ENCODE assay signal across 8 cellular contexts in genomic region chr2:75646583-75647425, GRCh38. TPM values are rescaled to one million over a fixed set of nuclear protein-coding genes. Genes with fewer than 3 reads are reported as not detected.
DNase-seq lines count a peak whose midpoint lies in the region; ATAC-seq and TF ChIP-seq lines count a peak whose summit lies in the region.

Gene MRPL19 (plus strand): TSS chr2:75646783. CDS start chr2:75646808, 25 bp downstream.

- TF ChIP-seq CTCF in OCI-LY7 (conservative IDR thresholded peaks at IDR 0.05; ENCODE audit: low read length), result no peak

- H4K20me1 ChIP-seq in OCI-LY7 (ENCODE audit: insufficient read depth, low read length), result no peaks in the 10 kb centered on the region

- no peaks in the 10 kb centered on the region for H3K9me2 ChIP-seq in OCI-LY7 (ENCODE audit: insufficient read depth, low read length)

- H3K4me1 ChIP-seq in HUES64 (ENCODE audit: insufficient read depth, low read length), result no peaks in the 10 kb centered on the region
- H3K4me1 ChIP-seq in OCI-LY7 (ENCODE audit: insufficient read depth, low read length, poor library complexity, severe bottlenecking), result peaks cover 16% of the 10 kb centered on the region

- peak within 1 kb of the TSS; percentile 93 for H3K9ac ChIP-seq in HUES64 (ENCODE audit: low read depth, low read length)

- BruUV-seq in OCI-LY7 (replicated peaks; lab: Mats Ljungman, UMichigan), result no TSS peak

- H2AFZ ChIP-seq in OCI-LY7 (ENCODE audit: low read length), result peak within 1 kb of the TSS; percentile 97

- H3K4me3 ChIP-seq in HUES64 (ENCODE audit: low read length) (peak within 1 kb of the TSS; percentile 96), OCI-LY7 (ENCODE audit: low read depth, low read length, poor library complexity, severe bottlenecking) (peak within 1 kb of the TSS; percentile 83)

- H3K4me2 ChIP-seq in OCI-LY7 (ENCODE audit: low read length), result peak within 1 kb of the TSS; percentile 97

- CTCF ChIA-PET in OCI-LY7 (lab: Charles Lee; ENCODE audit: unreplicated experiment), result no interaction called here

- peak; percentile 97 for ATAC-seq in GM21515 (IDR thresholded peaks at IDR 0.05; ENCODE audit: unreplicated experiment)

- H3K9me3 ChIP-seq in HUES64 (ENCODE audit: insufficient read depth, low read depth, low read length) (no peaks in the 10 kb centered on the region), OCI-LY7 (ENCODE audit: low read length) (no peaks in the 10 kb centered on the region)

- no peaks in the 10 kb centered on the region for H3K27me3 ChIP-seq in HUES64 (ENCODE audit: insufficient read depth, low read length)

- intact Hi-C loops in OCI-LY7 (cut with micrococcal nuclease; ENCODE audit: unreplicated experiment), result loop anchor here (2.0 to 5.0 kb wide), 2 partner anchors 64 to 815 kb away; partner anchors contain the start of genes GCFC2 and HK2

- peaks cover 29% of the 10 kb centered on the region for H3K79me2 ChIP-seq in OCI-LY7 (ENCODE audit: insufficient read depth, low read depth, low read length)

- WGBS in HUES64, result under 1% methylated on average over 60 of the region's 60 CpGs

- POLR2A ChIA-PET in OCI-LY7 (lab: Charles Lee), result interaction anchor here (0.5 to 2.1 kb wide), 7 partner anchors 9 to 974 kb away, joined by 3 to 12 read pairs (median 5); no protein-coding TSS in a partner anchor

- peak within 1 kb of the TSS; percentile 84 for H3K27ac ChIP-seq in HUES64 (ENCODE audit: low read depth, low read length)
- peak within 1 kb of the TSS; percentile 52 for H3K27ac ChIP-seq in OCI-LY7 (ENCODE audit: low read depth, low read length, poor library complexity, severe bottlenecking)

- peaks cover 35% of the 10 kb centered on the region for H3K36me3 ChIP-seq in HUES64 (ENCODE audit: insufficient read depth, low read length)
- peaks cover 37% of the 10 kb centered on the region for H3K36me3 ChIP-seq in OCI-LY7 (ENCODE audit: insufficient read depth, low read length)

- DNase-seq in DMS 273 (lab: John Stamatoyannopoulos, UW; ENCODE audit: unreplicated experiment) (peak; percentile 94), OCI-LY7 (ENCODE audit: low spot score) (peak; percentile 90), epidermal melanocyte (ENCODE audit: insufficient read length, low spot score) (peak; percentile 87), middle frontal gyrus (ENCODE audit: extremely low spot score, low spot score) (peak; percentile 87)
- peak; percentile 81 for DNase-seq in activated CD8-positive, alpha-beta memory T cell treated with anti-CD3 and anti-CD28 coated beads, Interleukin-2, amount 50 U/mL, for 48 hours
- peak; percentile 41 to 51 for DNase-seq in stimulated activated CD8-positive, alpha-beta memory T cell treated with anti-CD3 and anti-CD28 coated beads, Interleukin-2, amount 100 ng/mL, for 1 hour (ENCODE audit: low read depth in 2 of 2)

RNA-seq across cellular contexts. Expression of gene MRPL19, which starts in this region (rescaled TPM):
- 38.3 TPM for polyA plus RNA-seq in HUES64 (2013, experiment 1 of 2)
- polyA plus RNA-seq in HUES64 (2013, experiment 2 of 2), result 41.3 TPM
- total RNA-seq in OCI-LY7 (2014; rRNA removed; shearing (Covaris generic)), result 41.6 and 42.6 TPM in 2 replicates
- total RNA-seq in OCI-LY7 (2022), result 42.8 and 52.7 TPM in 2 replicates

Comparison
In these comparisons a context has a peak if more than half of its experiments do, and no peak if none do; other contexts are left out.
1. Peak in every context shown above with its lines: DNase-seq, ATAC-seq, H3K4me3 ChIP-seq and H3K27ac ChIP-seq.